27 cellular contexts compared by ENCODE assay signal in genomic region chr5:15132816-15133405, GRCh38.
"Had no signal": no experiment of that assay in that cellular context is flagged by ENCODE, and none has a peak within 500 bp of the region (broad histone marks: within the 10 kb centered on the region; RNA-seq: fewer than 3 reads in every experiment).

No MANE protein-coding gene starts in this region.

- H3K27ac ChIP-seq: ascending aorta, body of pancreas, Peyer's patch, RWPE1 had no signal

- H3K4me1 ChIP-seq: ascending aorta, body of pancreas, Peyer's patch had no signal

- ATAC-seq: activated CD8-positive, alpha-beta memory T cell treated with anti-CD3 and anti-CD28 coated beads, Interleukin-2, amount 10 ng/mL, durations not matched to agents 7 days and 5 days; activated naive CD4-positive, alpha-beta T cell treated with anti-CD3 and anti-CD28 coated beads, Interleukin-2, amount 50 U/mL, for 72 hours; activated naive CD8-positive, alpha-beta T cell treated with anti-CD3 and anti-CD28 coated beads, Interleukin-2, amount 50 U/mL, for 24 hours; body of pancreas had no signal

- DNase-seq: activated B cell treated with CpG ODN at 0.5 μM for 24 hours; activated CD4-positive, alpha-beta T cell treated with anti-CD3 and anti-CD28 coated beads for 1 hour; activated CD4-positive, alpha-beta T cell treated with anti-CD3 and anti-CD28 coated beads, Interleukin-2, amount 10 ng/mL, durations not matched to agents 24 days and 14 days; activated CD4-positive, alpha-beta T cell treated with anti-CD3 and anti-CD28 coated beads, Interleukin-2, amount 50 U/mL, for 48 hours; activated CD8-positive, alpha-beta memory T cell treated with anti-CD3 and anti-CD28 coated beads, Interleukin-2, amount 10 ng/mL, durations not matched to agents 7 days and 5 days; activated effector memory CD4-positive, alpha-beta T cell treated with anti-CD3 and anti-CD28 coated beads, Interleukin-2, amount 50 U/mL, for 16 hours; activated naive CD4-positive, alpha-beta T cell treated with Interleukin-2 at 50 U/mL for 16 hours; activated naive CD8-positive, alpha-beta T cell treated with anti-CD3 and anti-CD28 coated beads, Interleukin-2, amount 50 U/mL, for 24 hours; activated T-cell treated with anti-CD3 and anti-CD28 coated beads, Interleukin-2, amount 50 U/mL, for 24 hours; amniotic stem cell; body of pancreas; central memory CD4-positive, alpha-beta T cell; Kasumi-1; KBM-7; NCI-H1105 treated with DMSO at 0.1 percent for 48 hours; NCI-H1436 treated with DMSO at 0.1 percent for 48 hours; NCI-H187; NCI-H2081; NCI-H345; NCI-H510A; NCI-H526 treated with DMSO at 0.1 percent for 48 hours; NCI-H82; Peyer's patch; SHP77 treated with DMSO at 0.1 percent for 48 hours had no signal

- H3K36me3 ChIP-seq: ascending aorta, Peyer's patch had no signal

- H3K4me3 ChIP-seq: ascending aorta, body of pancreas, Peyer's patch had no signal

- H3K27me3 ChIP-seq: ascending aorta, body of pancreas, Peyer's patch had no signal

- H3K9me3 ChIP-seq: ascending aorta, body of pancreas, Peyer's patch had no signal
